ENCODE assay signal across 14 cellular contexts in the genomic region with DNA sequence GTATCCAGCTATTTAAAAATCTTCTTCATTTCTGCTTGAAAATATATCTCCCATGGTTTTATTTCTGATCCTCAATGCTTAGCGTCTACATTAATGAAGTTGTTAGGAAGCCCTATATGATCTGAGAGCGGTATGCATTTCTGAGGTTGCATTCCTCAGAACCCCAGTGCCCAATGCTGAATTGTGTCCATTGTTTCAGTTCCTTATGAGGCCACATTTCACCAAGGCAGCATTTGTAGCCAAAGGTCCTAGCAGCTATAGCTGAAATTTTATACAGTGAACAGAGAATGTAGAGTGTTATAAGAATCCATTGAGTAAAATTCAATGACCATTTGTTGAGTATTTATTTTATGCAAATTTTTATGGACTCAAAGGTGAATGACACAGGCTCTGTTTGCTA.
DNase-seq lines count a peak whose midpoint lies in the region; ATAC-seq and TF ChIP-seq lines count a peak whose summit lies in the region.
"Had no signal": no experiment of that assay in that cellular context is flagged by ENCODE, and none has a peak within 500 bp of the region (broad histone marks: within the 10 kb centered on the region; RNA-seq: fewer than 3 reads in every experiment).

No MANE protein-coding gene starts in this region.

- H3K4me3 ChIP-seq in endodermal cell (ENCODE audit: low read length) = no peak overlapping the region
- H3K4me3 ChIP-seq: BLaER1, GM23248 had no signal

- peaks cover 9% of the 10 kb centered on the region for H3K4me1 ChIP-seq in endodermal cell (ENCODE audit: control insufficient read depth, insufficient read depth, low read length)
- H3K4me1 ChIP-seq: BLaER1 had no signal

- no peak overlapping the region for H3K9ac ChIP-seq in endodermal cell (ENCODE audit: extremely low read depth, low read length, poor library complexity, severe bottlenecking)
- H3K9ac ChIP-seq: BLaER1, GM23248 had no signal

- no peaks in the 10 kb centered on the region for H3K27me3 ChIP-seq in endodermal cell (ENCODE audit: control insufficient read depth, insufficient read depth, low read length, poor library complexity, severe bottlenecking)
- H3K27me3 ChIP-seq: BLaER1 had no signal

- no peak overlapping the region for H3K27ac Mint-ChIP-seq in endodermal cell
- H3K27ac Mint-ChIP-seq: CD8-positive, alpha-beta memory T cell had no signal

- in situ Hi-C loops in SK-MEL-5 (cut with HindIII; ENCODE audit: low pct_unique_long_range_greater_than_20kb, low sequenced_read_pairs) = no loop called here

- H3K27ac ChIP-seq in endodermal cell (ENCODE audit: low read depth, low read length) = no peak overlapping the region
- H3K27ac ChIP-seq: BLaER1, GM23248 had no signal

- 94 to 98% methylated on average over 2 of the region's 2 CpGs for WGBS in endodermal cell (ENCODE audit: insufficient coverage in 1 of 2, insufficient read length in 1 of 2), 2 experiments

- H3K27me3 Mint-ChIP-seq in endodermal cell (ENCODE audit: insufficient read depth) = no peaks in the 10 kb centered on the region
- H3K27me3 Mint-ChIP-seq: CD8-positive, alpha-beta memory T cell had no signal

- DNase-seq in COLO829 (ENCODE audit: low spot score) = peak; percentile 8
- DNase-seq in MV-4-11 (lab: John Stamatoyannopoulos, UW) = peak; percentile 5
- peak; percentile 96 for DNase-seq in SK-MEL-5 (ENCODE audit: low read depth, low spot score)
- no peak for DNase-seq in left colon
- DNase-seq in NCI-H1436 (lab: John Stamatoyannopoulos, UW) = no peak
- no peak for DNase-seq in glomerular visceral epithelial cell (ENCODE audit: extremely low spot score)
- no peak for DNase-seq in endodermal cell
- DNase-seq in activated CD4-positive, alpha-beta T cell treated with anti-CD3 and anti-CD28 coated beads, Interleukin-2, amount 50 U/mL, for 4 hours = no peak
- DNase-seq: 8988T; AML-193; CD8-positive, alpha-beta memory T cell; DMS 273 treated with DMSO at 0.1 percent for 48 hours; GM23248 had no signal

- H3K4me1 Mint-ChIP-seq in endodermal cell = peaks cover 32% of the 10 kb centered on the region
- H3K4me1 Mint-ChIP-seq: CD8-positive, alpha-beta memory T cell had no signal

- no peaks in the 10 kb centered on the region for H3K9me3 Mint-ChIP-seq in endodermal cell

- no peaks in the 10 kb centered on the region for H3K9me3 ChIP-seq in endodermal cell (ENCODE audit: control insufficient read depth, low read length)
- H3K9me3 ChIP-seq: BLaER1 had no signal

- TF ChIP-seq CTCF in endodermal cell (conservative IDR thresholded peaks at IDR 0.05) = no peak

- no peaks in the 10 kb centered on the region for H3K36me3 ChIP-seq in endodermal cell (ENCODE audit: control insufficient read depth, insufficient read depth, low read length)
- H3K36me3 ChIP-seq: BLaER1 had no signal

- H3K36me3 Mint-ChIP-seq in endodermal cell (ENCODE audit: low read depth) = peaks cover 4% of the 10 kb centered on the region
- H3K36me3 Mint-ChIP-seq: CD8-positive, alpha-beta memory T cell had no signal

- H3K4me3 Mint-ChIP-seq in endodermal cell = no peak overlapping the region
- H3K4me3 Mint-ChIP-seq: CD8-positive, alpha-beta memory T cell had no signal

- intact Hi-C loops in left colon (cut with DNase I, micrococcal nuclease) = no loop called here

- ATAC-seq in left colon = peak; percentile 58

Comparison
In these comparisons a context has a peak if more than half of its experiments do, and no peak if none do; other contexts are left out.
1. DNase-seq: peak in COLO829 (single experiment), MV-4-11 (single experiment) and SK-MEL-5 (single experiment); none in left colon (0 of 2), NCI-H1436 (single experiment), glomerular visceral epithelial cell (single experiment), endodermal cell (single experiment) and activated CD4-positive, alpha-beta T cell treated with anti-CD3 and anti-CD28 coated beads, Interleukin-2, amount 50 U/mL, for 4 hours (0 of 2).